18 cellular contexts compared by ENCODE assay signal in the genomic region with DNA sequence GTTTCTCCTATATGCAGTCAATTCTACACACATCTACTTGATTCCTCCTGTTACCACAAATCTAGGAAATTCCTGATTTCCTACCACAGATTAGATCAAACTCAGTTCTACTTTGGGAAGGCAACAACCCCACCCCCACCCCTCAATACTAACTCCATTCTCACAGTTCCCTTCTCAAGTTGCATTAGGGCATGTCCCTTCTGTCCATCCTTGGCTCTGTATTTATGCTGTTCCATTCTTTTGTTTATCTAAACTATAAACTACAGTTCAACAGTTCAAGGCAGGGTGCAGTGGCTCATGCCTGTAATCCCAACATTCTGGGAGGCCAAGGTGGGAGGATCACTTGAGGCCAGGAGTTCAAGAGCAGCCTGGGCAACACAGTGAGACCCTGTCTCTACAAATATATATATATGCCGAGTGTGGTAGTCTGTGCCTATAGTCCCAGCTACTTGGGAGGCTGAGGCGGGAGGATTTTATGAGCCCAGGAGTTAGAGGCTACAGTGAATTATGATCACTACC. TPM values are rescaled to one million over a fixed set of nuclear protein-coding genes. Genes with fewer than 3 reads are reported as not detected.
A peak's percentile ranks its signal among the peaks of the same experiment; 100 is the strongest.
DNase-seq lines count a peak whose midpoint lies in the region; ATAC-seq, FAIRE-seq and TF ChIP-seq lines count a peak whose summit lies in the region.
"Had no signal": no experiment of that assay in that cellular context is flagged by ENCODE, and none has a peak within 500 bp of the region (broad histone marks: within the 10 kb centered on the region; RNA-seq: fewer than 3 reads in every experiment).

No MANE protein-coding gene starts in this region.

- H3K4me3 ChIP-seq in pancreas: no peak overlapping the region
- H3K4me3 ChIP-seq: SJCRH30 had no signal

- no peak for FAIRE-seq in pancreas (lab: Jason Lieb, UNC)

- H3K9me3 ChIP-seq in pancreas: no peaks in the 10 kb centered on the region
- H3K9me3 ChIP-seq: SJCRH30 had no signal

- ATAC-seq in activated naive CD8-positive, alpha-beta T cell treated with anti-CD3 and anti-CD28 coated beads, Interleukin-2, amount 10 ng/mL, durations not matched to agents 7 days and 5 days (ENCODE audit: low read depth): no peak
- no peak for ATAC-seq in stimulated activated effector memory CD8-positive, alpha-beta T cell treated with anti-CD3 and anti-CD28 coated beads, Interleukin-12 subunit alpha, Interleukin-12 subunit beta, amount 100 ng/mL, for 72 hours
- no peak for ATAC-seq in omental fat pad (ENCODE audit: low FRiP score)
- ATAC-seq in pancreas: no peak

- POLR2A ChIA-PET in activated naive CD8-positive, alpha-beta T cell treated with anti-CD3 and anti-CD28 coated beads, Interleukin-2, amount 10 ng/mL, durations not matched to agents 7 days and 5 days (lab: Charles Lee): no interaction called here

- H3K27me3 ChIP-seq in pancreas: no peaks in the 10 kb centered on the region
- H3K27me3 ChIP-seq: SJCRH30 had no signal

- H3K4me3 Mint-ChIP-seq in activated T-cell treated with anti-CD3 and anti-CD28 coated beads, Interleukin-2, amount 50 U/mL, for 24 hours: no peak overlapping the region
- no peak overlapping the region for H3K4me3 Mint-ChIP-seq in activated naive CD8-positive, alpha-beta T cell treated with anti-CD3 and anti-CD28 coated beads, Interleukin-2, amount 10 ng/mL, durations not matched to agents 7 days and 5 days
- H3K4me3 Mint-ChIP-seq in stimulated activated effector memory CD8-positive, alpha-beta T cell treated with anti-CD3 and anti-CD28 coated beads, Interleukin-12 subunit alpha, Interleukin-12 subunit beta, amount 100 ng/mL, for 72 hours: no peak overlapping the region
- H3K4me3 Mint-ChIP-seq: B cell had no signal

- peak overlapping the region; percentile 15 for H3K27ac Mint-ChIP-seq in activated T-cell treated with anti-CD3 and anti-CD28 coated beads, Interleukin-2, amount 50 U/mL, for 24 hours
- H3K27ac Mint-ChIP-seq in activated naive CD8-positive, alpha-beta T cell treated with anti-CD3 and anti-CD28 coated beads, Interleukin-2, amount 10 ng/mL, durations not matched to agents 7 days and 5 days: peak overlapping the region; percentile 19
- H3K27ac Mint-ChIP-seq in stimulated activated effector memory CD8-positive, alpha-beta T cell treated with anti-CD3 and anti-CD28 coated beads, Interleukin-12 subunit alpha, Interleukin-12 subunit beta, amount 100 ng/mL, for 72 hours: peak overlapping the region; percentile 48
- H3K27ac Mint-ChIP-seq: B cell had no signal

- no peak overlapping the region for H3K27ac ChIP-seq in pancreas
- H3K27ac ChIP-seq: SJCRH30 had no signal

- WGBS in pancreas, 2 donors: 100% methylated on average over 2 of the region's 2 CpGs

- H3K36me3 Mint-ChIP-seq in activated T-cell treated with anti-CD3 and anti-CD28 coated beads, Interleukin-2, amount 50 U/mL, for 24 hours (ENCODE audit: low read depth): peaks cover 86% of the 10 kb centered on the region
- peaks cover 21% of the 10 kb centered on the region for H3K36me3 Mint-ChIP-seq in activated naive CD8-positive, alpha-beta T cell treated with anti-CD3 and anti-CD28 coated beads, Interleukin-2, amount 10 ng/mL, durations not matched to agents 7 days and 5 days
- H3K36me3 Mint-ChIP-seq in stimulated activated effector memory CD8-positive, alpha-beta T cell treated with anti-CD3 and anti-CD28 coated beads, Interleukin-12 subunit alpha, Interleukin-12 subunit beta, amount 100 ng/mL, for 72 hours: peaks cover 100% of the 10 kb centered on the region

- TF ChIP-seq CTCF in omental fat pad (IDR thresholded peaks at IDR 0.05): no peak
- TF ChIP-seq CTCF in pancreas (IDR thresholded peaks at IDR 0.05): no peak

- no peaks in the 10 kb centered on the region for H3K4me1 ChIP-seq in pancreas
- H3K4me1 ChIP-seq: SJCRH30 had no signal

- DNase-seq in activated T-cell treated with anti-CD3 and anti-CD28 coated beads, Interleukin-2, amount 50 U/mL, for 24 hours: no peak
- no peak for DNase-seq in activated T-cell treated with anti-CD3 and anti-CD28 coated beads for 4 hours
- peak; percentile 9 for DNase-seq in HCEC 1CT
- DNase-seq in activated naive CD8-positive, alpha-beta T cell treated with anti-CD3 and anti-CD28 coated beads, Interleukin-2, amount 10 ng/mL, durations not matched to agents 7 days and 5 days: no peak
- DNase-seq in stimulated activated effector memory CD8-positive, alpha-beta T cell treated with anti-CD3 and anti-CD28 coated beads, Interleukin-12 subunit alpha, Interleukin-12 subunit beta, amount 100 ng/mL, for 72 hours (ENCODE audit: low spot score in 2 of 2): no peak
- no peak for DNase-seq in omental fat pad (ENCODE audit: low spot score)
- DNase-seq in pancreas: no peak
- DNase-seq: Calu3; GF-D8; H7; NCI-H1105; NCI-H1694; NCI-H510A; NCI-H748 treated with DMSO at 0.1 percent for 48 hours; NK-92 treated with Interleukin-12 subunit alpha and Interleukin-12 subunit beta, amount 100 ng/mL, for 24 hours; RPMI8226; SJCRH30 had no signal

- H3K27me3 Mint-ChIP-seq in activated T-cell treated with anti-CD3 and anti-CD28 coated beads, Interleukin-2, amount 50 U/mL, for 24 hours: no peaks in the 10 kb centered on the region
- no peaks in the 10 kb centered on the region for H3K27me3 Mint-ChIP-seq in activated naive CD8-positive, alpha-beta T cell treated with anti-CD3 and anti-CD28 coated beads, Interleukin-2, amount 10 ng/mL, durations not matched to agents 7 days and 5 days
- H3K27me3 Mint-ChIP-seq: B cell had no signal

- peaks cover 0 to 30% (median 13%) of the 10 kb centered on the region in 3 donors for H3K36me3 ChIP-seq in pancreas

- no peaks in the 10 kb centered on the region for H3K9me3 Mint-ChIP-seq in activated T-cell treated with anti-CD3 and anti-CD28 coated beads, Interleukin-2, amount 50 U/mL, for 24 hours
- no peaks in the 10 kb centered on the region for H3K9me3 Mint-ChIP-seq in activated naive CD8-positive, alpha-beta T cell treated with anti-CD3 and anti-CD28 coated beads, Interleukin-2, amount 10 ng/mL, durations not matched to agents 7 days and 5 days
- H3K9me3 Mint-ChIP-seq in stimulated activated effector memory CD8-positive, alpha-beta T cell treated with anti-CD3 and anti-CD28 coated beads, Interleukin-12 subunit alpha, Interleukin-12 subunit beta, amount 100 ng/mL, for 72 hours: no peaks in the 10 kb centered on the region

- peaks cover 4% of the 10 kb centered on the region for H3K4me1 Mint-ChIP-seq in activated T-cell treated with anti-CD3 and anti-CD28 coated beads, Interleukin-2, amount 50 U/mL, for 24 hours (ENCODE audit: low read depth)
- peaks cover 2% of the 10 kb centered on the region for H3K4me1 Mint-ChIP-seq in activated naive CD8-positive, alpha-beta T cell treated with anti-CD3 and anti-CD28 coated beads, Interleukin-2, amount 10 ng/mL, durations not matched to agents 7 days and 5 days
- H3K4me1 Mint-ChIP-seq in stimulated activated effector memory CD8-positive, alpha-beta T cell treated with anti-CD3 and anti-CD28 coated beads, Interleukin-12 subunit alpha, Interleukin-12 subunit beta, amount 100 ng/mL, for 72 hours: peaks cover 25% of the 10 kb centered on the region
- H3K4me1 Mint-ChIP-seq: B cell had no signal

- intact Hi-C loops in pancreas (cut with DNase I): no loop called here

RNA-seq across cellular contexts. Expression of a gene that starts 25.2 kb away (rescaled TPM):
- total RNA-seq in activated naive CD8-positive, alpha-beta T cell treated with anti-CD3 and anti-CD28 coated beads, Interleukin-2, amount 10 ng/mL, durations not matched to agents 7 days and 5 days: 100 to 1,000 TPM; 145 to 146 TPM
- total RNA-seq in omental fat pad (100 to 1,000 TPM; 125 to 149 (median 138) TPM), pancreas (100 to 1,000 TPM; 107 to 320 (median 174) TPM)
- polyA plus RNA-seq in pancreas: 100 to 1,000 TPM; 147 to 150 TPM

RNA-seq across cellular contexts. Expression of a gene that starts 32.5 kb away (rescaled TPM):
- 10 to 100 TPM; 78.9 to 82.4 TPM for total RNA-seq in activated naive CD8-positive, alpha-beta T cell treated with anti-CD3 and anti-CD28 coated beads, Interleukin-2, amount 10 ng/mL, durations not matched to agents 7 days and 5 days
- total RNA-seq in omental fat pad (100 to 1,000 TPM; 108 to 175 (median 140) TPM), pancreas (10 to 100 TPM; 20.9 to 33.9 (median 30.6) TPM)
- 10 to 100 TPM; 63.7 to 72.1 TPM for polyA plus RNA-seq in pancreas

RNA-seq across cellular contexts. Expression of a gene that starts 36.0 kb away (rescaled TPM):
- total RNA-seq in activated naive CD8-positive, alpha-beta T cell treated with anti-CD3 and anti-CD28 coated beads, Interleukin-2, amount 10 ng/mL, durations not matched to agents 7 days and 5 days: 10 to 100 TPM; 27.9 to 29.9 TPM
- total RNA-seq in omental fat pad (10 to 100 TPM; 15.3 to 36.9 (median 30.9) TPM), pancreas (10 to 100 TPM; 19.5 to 31.8 (median 25.3) TPM)
- polyA plus RNA-seq in pancreas: 10 to 100 TPM; 37.1 to 57.2 TPM

RNA-seq across cellular contexts. Expression of a gene that starts 39.5 kb away (rescaled TPM):
- 100 to 1,000 TPM; 141 to 153 TPM for total RNA-seq in activated naive CD8-positive, alpha-beta T cell treated with anti-CD3 and anti-CD28 coated beads, Interleukin-2, amount 10 ng/mL, durations not matched to agents 7 days and 5 days
- total RNA-seq in omental fat pad (10 to 100 TPM; 53.2 to 71.2 (median 61.9) TPM), pancreas (10 to 100 TPM; 20.9 to 48.1 (median 28.2) TPM)
- 10 to 100 TPM; 27.8 to 46.3 TPM for polyA plus RNA-seq in pancreas

RNA-seq across cellular contexts. Expression of a gene that starts 47.2 kb away (rescaled TPM):
- total RNA-seq in activated naive CD8-positive, alpha-beta T cell treated with anti-CD3 and anti-CD28 coated beads, Interleukin-2, amount 10 ng/mL, durations not matched to agents 7 days and 5 days: 100 to 1,000 TPM; 185 to 207 TPM
- total RNA-seq in omental fat pad (100 to 1,000 TPM in 1 of 4 donors, 10 to 100 TPM in 3; 69.2 to 121 (median 81.5) TPM), pancreas (100 to 1,000 TPM in 1 of 6 donors, 10 to 100 TPM in 5; 57.1 to 155 (median 83.4) TPM)
- 100 to 1,000 TPM; 271 to 374 TPM for polyA plus RNA-seq in pancreas
